Comparison of ENCODE assay signal across 17 cellular contexts in the genomic region with DNA sequence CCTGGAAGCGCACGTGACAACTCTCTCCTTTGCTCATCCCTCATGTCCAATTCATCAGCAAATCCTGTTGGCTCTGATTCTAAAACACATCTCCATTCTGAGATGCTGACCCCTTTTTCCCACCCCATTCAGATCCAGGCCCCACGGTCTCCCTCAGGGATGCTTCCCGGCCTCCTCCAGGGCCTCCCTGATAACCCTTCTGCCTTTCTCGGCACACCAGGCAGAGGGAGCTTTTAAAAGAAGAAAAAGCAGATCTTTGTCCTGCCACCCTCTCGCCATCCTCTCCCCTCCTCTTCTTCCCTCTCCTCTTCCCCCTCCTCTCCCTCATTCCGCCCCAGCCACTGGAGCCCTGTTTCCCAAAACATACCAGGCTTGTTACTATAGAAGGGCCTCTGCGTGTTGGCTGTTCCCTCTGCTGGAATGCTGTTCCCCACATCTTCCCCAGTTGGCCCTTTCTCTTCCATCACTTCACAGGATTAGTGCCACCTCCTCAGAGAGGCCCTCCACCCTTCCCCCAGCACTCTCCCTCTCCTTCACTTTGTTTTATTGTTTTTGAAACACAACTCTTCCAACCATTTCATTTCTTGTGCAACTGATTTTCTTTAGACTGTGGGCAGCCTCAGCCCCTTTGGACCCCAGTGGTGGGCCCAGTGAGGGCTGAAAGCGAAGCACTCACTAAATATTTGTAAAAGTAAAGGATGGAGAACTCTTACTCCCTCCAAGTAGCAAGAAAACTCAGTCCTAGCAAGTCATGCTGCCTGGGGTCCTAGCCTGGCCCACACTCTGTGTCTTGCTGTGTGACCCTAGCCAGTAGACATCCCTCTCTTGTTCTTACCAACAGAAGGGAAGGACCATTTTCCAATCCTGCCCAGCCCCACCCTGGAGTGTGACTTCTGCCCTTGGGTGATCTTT. TPM values are rescaled to one million over a fixed set of nuclear protein-coding genes. Genes with fewer than 3 reads are reported as not detected.
"Had no signal": no experiment of that assay in that cellular context is flagged by ENCODE, and none has a peak within 500 bp of the region (broad histone marks: within the 10 kb centered on the region; RNA-seq: fewer than 3 reads in every experiment).

No MANE protein-coding gene starts in this region.

- H3K27ac Mint-ChIP-seq: naive thymus-derived CD8-positive, alpha-beta T cell; stimulated activated naive CD8-positive, alpha-beta T cell treated with anti-CD3 and anti-CD28 coated beads, Interleukin-15, amount 100 ng/mL, for 72 hours had no signal

- H3K9me3 Mint-ChIP-seq: naive thymus-derived CD8-positive, alpha-beta T cell; stimulated activated naive CD8-positive, alpha-beta T cell treated with anti-CD3 and anti-CD28 coated beads, Interleukin-15, amount 100 ng/mL, for 72 hours had no signal

- FAIRE-seq: endometrium, kidney had no signal

- H3K4me3 ChIP-seq: cardiac muscle cell, left lung, mucosa of descending colon, ovary, sigmoid colon, spleen had no signal

- H3K27ac ChIP-seq: cardiac muscle cell, left lung, ovary, sigmoid colon, spleen had no signal

- ATAC-seq: esophagus mucosa; mucosa of descending colon; naive thymus-derived CD8-positive, alpha-beta T cell; stimulated activated naive CD8-positive, alpha-beta T cell treated with anti-CD3 and anti-CD28 coated beads, Interleukin-15, amount 100 ng/mL, for 72 hours had no signal

- DNase-seq: activated naive CD4-positive, alpha-beta T cell; activated T-cell treated with anti-CD3 and anti-CD28 coated beads for 4 hours; dorsolateral prefrontal cortex; hippocampal formation; kidney; left lung; mammary epithelial cell; mucosa of descending colon; naive thymus-derived CD8-positive, alpha-beta T cell; ovary; sigmoid colon; spleen; stimulated activated naive CD8-positive, alpha-beta T cell treated with anti-CD3 and anti-CD28 coated beads, Interleukin-15, amount 100 ng/mL, for 72 hours had no signal

- H3K4me3 Mint-ChIP-seq: stimulated activated naive CD8-positive, alpha-beta T cell treated with anti-CD3 and anti-CD28 coated beads, Interleukin-15, amount 100 ng/mL, for 72 hours had no signal

- H3K9me3 ChIP-seq: left lung, mucosa of descending colon, ovary, sigmoid colon, spleen had no signal

- H3K36me3 ChIP-seq: cardiac muscle cell, left lung, ovary, sigmoid colon, spleen had no signal

RNA-seq across cellular contexts. Expression of a gene that starts 2.5 kb away (rescaled TPM):
- total RNA-seq: naive thymus-derived CD8-positive, alpha-beta T cell; pulmonary artery endothelial cell had no signal

RNA-seq across cellular contexts. Expression of a gene that starts 3.6 kb away (rescaled TPM):
- total RNA-seq: naive thymus-derived CD8-positive, alpha-beta T cell had no signal
